In genomic region chr15:90871716-90872480, GRCh38 we compare ENCODE assay signal across 8 cellular contexts. TPM values are rescaled to one million over a fixed set of nuclear protein-coding genes. Genes with fewer than 3 reads are reported as not detected.
DNase-seq lines count a peak whose midpoint lies in the region; ATAC-seq and TF ChIP-seq lines count a peak whose summit lies in the region.

No MANE protein-coding gene starts in this region.

- H3K4me2 ChIP-seq in SU-DHL-6 (ENCODE audit: low read depth, low read length, poor library complexity, severe bottlenecking): peak overlapping the region; percentile 55

- H3K36me3 Mint-ChIP-seq in nephron (ENCODE audit: low read depth): peaks cover 4% of the 10 kb centered on the region

- no peaks in the 10 kb centered on the region for H3K79me2 ChIP-seq in SU-DHL-6 (ENCODE audit: insufficient read depth, low read length)

- no peaks in the 10 kb centered on the region for H3F3A ChIP-seq in SU-DHL-6 (ENCODE audit: insufficient read depth)

- no peak for TF ChIP-seq CTCF in AG09309 (IDR thresholded peaks at IDR 0.05; ENCODE audit: control insufficient read depth, insufficient read depth, low read depth, low read length, missing control alignments)
- TF ChIP-seq CTCF in SU-DHL-6 (IDR thresholded peaks at IDR 0.05; ENCODE audit: insufficient read depth, low read length, poor library complexity, severe bottlenecking): no peak
- TF ChIP-seq CTCF in epithelial cell of proximal tubule (conservative IDR thresholded peaks at IDR 0.05; ENCODE audit: low read depth, low read length): no peak
- TF ChIP-seq CTCF in nephron (IDR thresholded peaks at IDR 0.05; ENCODE audit: unreplicated experiment in 3 of 3): no peak

- peak; percentile 21 for TF ChIP-seq POLR2A in GM19193 (IDR thresholded peaks at IDR 0.05; ENCODE audit: extremely low read depth, insufficient read depth, insufficient read length)

- H3K4me1 Mint-ChIP-seq in nephron: peaks cover 47% of the 10 kb centered on the region

- H3K36me3 ChIP-seq in SU-DHL-6 (ENCODE audit: low read length): no peaks in the 10 kb centered on the region

- H3K4me3 ChIP-seq in AG09309 (ENCODE audit: control insufficient read depth, low read depth, low read length) (peak overlapping the region; percentile 83), SU-DHL-6 (ENCODE audit: insufficient read depth, low read length, poor library complexity, severe bottlenecking) (peak overlapping the region; percentile 47), epithelial cell of proximal tubule (ENCODE audit: low read depth, low read length) (peak overlapping the region; percentile 83)

- H2AFZ ChIP-seq in SU-DHL-6 (ENCODE audit: low read depth, low read length, severe bottlenecking): no peak overlapping the region

- H3K27ac ChIP-seq in SU-DHL-6 (ENCODE audit: low read depth, low read length): no peak overlapping the region

- no peaks in the 10 kb centered on the region for H3K9me2 ChIP-seq in SU-DHL-6 (replicated peaks; ENCODE audit: insufficient read depth, low read length)

- H3K4me3 Mint-ChIP-seq in nephron: peak overlapping the region; percentile 82 to 90 (median 89)

- H3K27me3 ChIP-seq in SU-DHL-6 (ENCODE audit: low read length): no peaks in the 10 kb centered on the region

- H3K27me3 Mint-ChIP-seq in nephron (ENCODE audit: low read depth): peaks cover 5% of the 10 kb centered on the region

- DNase-seq in AG09309 (ENCODE audit: low read depth): no peak
- DNase-seq in epithelial cell of proximal tubule (ENCODE audit: low read depth): no peak
- DNase-seq in NCI-H345 treated with DMSO at 0.1 percent for 48 hours (lab: John Stamatoyannopoulos, UW; ENCODE audit: unreplicated experiment): no peak
- DNase-seq in SW 1271 (lab: John Stamatoyannopoulos, UW): no peak

- ATAC-seq in GM21825 (IDR thresholded peaks at IDR 0.05; ENCODE audit: unreplicated experiment): no peak

- H3K27ac Mint-ChIP-seq in nephron: peak overlapping the region; percentile 77 to 89 (median 85)

- no peaks in the 10 kb centered on the region for H4K20me1 ChIP-seq in SU-DHL-6 (ENCODE audit: low read depth, low read length)

- H3K9me3 ChIP-seq in SU-DHL-6 (ENCODE audit: insufficient read depth, low read length): no peaks in the 10 kb centered on the region

- H3K9ac ChIP-seq in SU-DHL-6 (ENCODE audit: low read length): peak overlapping the region; percentile 43

- H3K9me3 Mint-ChIP-seq in nephron: no peaks in the 10 kb centered on the region

RNA-seq across cellular contexts. Expression of gene FURIN, which starts 3.5 kb away (rescaled TPM):
- total RNA-seq in epithelial cell of proximal tubule: 91.0 and 104 TPM in 2 replicates

RNA-seq across cellular contexts. Expression of gene FES, which starts 12.4 kb away (rescaled TPM):
- total RNA-seq in epithelial cell of proximal tubule: 24.6 and 24.7 TPM in 2 replicates

RNA-seq across cellular contexts. Expression of gene MAN2A2, which starts 31.2 kb away (rescaled TPM):
- 19.8 and 25.3 TPM in 2 replicates for total RNA-seq in epithelial cell of proximal tubule
